Comparison of ENCODE assay signal across 19 cellular contexts in genomic region chr11:73411031-73411430, GRCh38.
"Had no signal": no experiment of that assay in that cellular context is flagged by ENCODE, and none has a peak within 500 bp of the region (broad histone marks: within the 10 kb centered on the region; RNA-seq: fewer than 3 reads in every experiment).

No MANE protein-coding gene starts in this region.

- H3K4me3 ChIP-seq: heart right ventricle, neural progenitor cell, psoas muscle, right atrium auricular region, tibial artery had no signal

- ATAC-seq: activated T-cell treated with anti-CD3 and anti-CD28 coated beads, Interleukin-2, amount 50 U/mL, for 4 hours; left colon; naive thymus-derived CD8-positive, alpha-beta T cell; psoas muscle; stimulated activated naive CD8-positive, alpha-beta T cell treated with anti-CD3 and anti-CD28 coated beads, Interleukin-15, amount 100 ng/mL, for 72 hours had no signal

- DNase-seq: activated CD4-positive, alpha-beta T cell treated with anti-CD3 and anti-CD28 coated beads for 1 hour; activated CD8-positive, alpha-beta memory T cell treated with anti-CD3 and anti-CD28 coated beads, Interleukin-2, amount 50 U/mL, for 48 hours; activated naive CD4-positive, alpha-beta T cell treated with anti-CD3 and anti-CD28 coated beads for 36 hours; activated T-cell treated with anti-CD3 and anti-CD28 coated beads, Interleukin-2, amount 50 U/mL, for 4 hours; aorta; effector CD4-positive, alpha-beta T cell; erythroblast; heart right ventricle; left colon; naive thymus-derived CD8-positive, alpha-beta T cell; psoas muscle; stimulated activated CD4-positive, alpha-beta T cell treated with anti-CD3 and anti-CD28 coated beads, Interleukin-4, amount 100 ng/mL, for 24 hours; stimulated activated naive CD8-positive, alpha-beta T cell treated with anti-CD3 and anti-CD28 coated beads, Interleukin-15, amount 100 ng/mL, for 72 hours; tibial artery had no signal

- H3K9me3 ChIP-seq: heart right ventricle, psoas muscle, right atrium auricular region, tibial artery had no signal

- H3K27me3 ChIP-seq: heart right ventricle, neural progenitor cell, right atrium auricular region, tibial artery had no signal

- H3K27ac ChIP-seq: heart right ventricle, neural progenitor cell, psoas muscle, right atrium auricular region, tibial artery, VCaP had no signal

- H3K4me2 ChIP-seq: neural progenitor cell had no signal

- H3K9ac ChIP-seq: neural progenitor cell had no signal

- H3K27me3 Mint-ChIP-seq: brain; naive thymus-derived CD8-positive, alpha-beta T cell; stimulated activated naive CD8-positive, alpha-beta T cell treated with anti-CD3 and anti-CD28 coated beads, Interleukin-15, amount 100 ng/mL, for 72 hours had no signal

- H3K36me3 ChIP-seq: neural progenitor cell had no signal

- H3K9me3 Mint-ChIP-seq: activated naive CD4-positive, alpha-beta T cell treated with anti-CD3 and anti-CD28 coated beads for 36 hours; activated T-cell treated with anti-CD3 and anti-CD28 coated beads, Interleukin-2, amount 50 U/mL, for 4 hours; activated T-helper 2 cell treated with anti-CD3 and anti-CD28 coated beads, Interferon-gamma antibody, Interleukin-2, Interleukin-4, amounts not matched to agents 10 μg/mL and 5 μg/mL and 100 μg/mL, durations not matched to agents 14 hours and 24 hours and 36 hours; brain; naive thymus-derived CD8-positive, alpha-beta T cell; neural progenitor cell; stimulated activated naive CD8-positive, alpha-beta T cell treated with anti-CD3 and anti-CD28 coated beads, Interleukin-15, amount 100 ng/mL, for 72 hours had no signal

- H2AFZ ChIP-seq: neural progenitor cell had no signal

- H3K27ac Mint-ChIP-seq: activated naive CD4-positive, alpha-beta T cell treated with anti-CD3 and anti-CD28 coated beads for 36 hours; activated T-helper 2 cell treated with anti-CD3 and anti-CD28 coated beads, Interferon-gamma antibody, Interleukin-2, Interleukin-4, amounts not matched to agents 10 μg/mL and 5 μg/mL and 100 μg/mL, durations not matched to agents 14 hours and 24 hours and 36 hours; brain; neural progenitor cell had no signal

- H3K4me3 Mint-ChIP-seq: activated naive CD4-positive, alpha-beta T cell treated with anti-CD3 and anti-CD28 coated beads for 36 hours; activated T-cell treated with anti-CD3 and anti-CD28 coated beads, Interleukin-2, amount 50 U/mL, for 4 hours; brain; naive thymus-derived CD8-positive, alpha-beta T cell; neural progenitor cell; stimulated activated naive CD8-positive, alpha-beta T cell treated with anti-CD3 and anti-CD28 coated beads, Interleukin-15, amount 100 ng/mL, for 72 hours had no signal
